In the genomic region with DNA sequence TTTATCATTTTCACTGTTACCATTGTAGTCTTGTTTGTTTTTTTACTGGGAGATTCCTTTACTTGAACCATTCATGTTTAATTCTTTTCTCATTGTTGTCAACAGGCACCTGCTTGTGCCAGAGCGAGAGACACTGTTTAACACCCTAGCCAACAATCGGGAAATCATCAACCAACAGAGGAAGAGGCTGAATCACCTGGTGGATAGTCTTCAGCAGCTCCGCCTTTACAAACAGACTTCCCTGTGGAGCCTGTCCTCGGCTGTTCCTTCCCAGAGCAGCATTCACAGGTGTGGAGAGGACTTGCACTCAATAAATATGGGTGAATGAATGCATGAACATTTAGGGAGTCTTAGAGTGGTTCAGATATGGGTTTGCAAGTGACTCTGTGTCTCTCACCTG, we compare ENCODE assay signal across 1 cellular context.
TF ChIP-seq lines count a peak whose summit lies in the region.

No MANE protein-coding gene starts in this region.

TF ChIP-seq in GM12878, 131 proteins besides CTCF, POLR2A, EP300 and RAD21:
- TF ChIP-seq NFIC (IDR thresholded peaks at IDR 0.05; ENCODE audit: low read depth, low read length) = no peak
- TF ChIP-seq, protein P1, sequence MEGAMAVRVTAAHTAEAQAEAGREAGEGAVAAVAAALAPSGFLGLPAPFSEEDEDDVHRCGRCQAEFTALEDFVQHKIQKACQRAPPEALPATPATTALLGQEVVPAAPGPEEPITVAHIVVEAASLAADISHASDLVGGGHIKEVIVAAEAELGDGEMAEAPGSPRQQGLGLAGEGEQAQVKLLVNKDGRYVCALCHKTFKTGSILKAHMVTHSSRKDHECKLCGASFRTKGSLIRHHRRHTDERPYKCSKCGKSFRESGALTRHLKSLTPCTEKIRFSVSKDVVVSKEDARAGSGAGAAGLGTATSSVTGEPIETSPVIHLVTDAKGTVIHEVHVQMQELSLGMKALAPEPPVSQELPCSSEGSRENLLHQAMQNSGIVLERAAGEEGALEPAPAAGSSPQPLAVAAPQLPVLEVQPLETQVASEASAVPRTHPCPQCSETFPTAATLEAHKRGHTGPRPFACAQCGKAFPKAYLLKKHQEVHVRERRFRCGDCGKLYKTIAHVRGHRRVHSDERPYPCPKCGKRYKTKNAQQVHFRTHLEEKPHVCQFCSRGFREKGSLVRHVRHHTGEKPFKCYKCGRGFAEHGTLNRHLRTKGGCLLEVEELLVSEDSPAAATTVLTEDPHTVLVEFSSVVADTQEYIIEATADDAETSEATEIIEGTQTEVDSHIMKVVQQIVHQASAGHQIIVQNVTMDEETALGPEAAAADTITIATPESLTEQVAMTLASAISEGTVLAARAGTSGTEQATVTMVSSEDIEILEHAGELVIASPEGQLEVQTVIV (IDR thresholded peaks at IDR 0.05; ENCODE audit: borderline replicate concordance, partially characterized antibody) = no peak
